Comparison of ENCODE assay signal across 5 cellular contexts in the genomic region with DNA sequence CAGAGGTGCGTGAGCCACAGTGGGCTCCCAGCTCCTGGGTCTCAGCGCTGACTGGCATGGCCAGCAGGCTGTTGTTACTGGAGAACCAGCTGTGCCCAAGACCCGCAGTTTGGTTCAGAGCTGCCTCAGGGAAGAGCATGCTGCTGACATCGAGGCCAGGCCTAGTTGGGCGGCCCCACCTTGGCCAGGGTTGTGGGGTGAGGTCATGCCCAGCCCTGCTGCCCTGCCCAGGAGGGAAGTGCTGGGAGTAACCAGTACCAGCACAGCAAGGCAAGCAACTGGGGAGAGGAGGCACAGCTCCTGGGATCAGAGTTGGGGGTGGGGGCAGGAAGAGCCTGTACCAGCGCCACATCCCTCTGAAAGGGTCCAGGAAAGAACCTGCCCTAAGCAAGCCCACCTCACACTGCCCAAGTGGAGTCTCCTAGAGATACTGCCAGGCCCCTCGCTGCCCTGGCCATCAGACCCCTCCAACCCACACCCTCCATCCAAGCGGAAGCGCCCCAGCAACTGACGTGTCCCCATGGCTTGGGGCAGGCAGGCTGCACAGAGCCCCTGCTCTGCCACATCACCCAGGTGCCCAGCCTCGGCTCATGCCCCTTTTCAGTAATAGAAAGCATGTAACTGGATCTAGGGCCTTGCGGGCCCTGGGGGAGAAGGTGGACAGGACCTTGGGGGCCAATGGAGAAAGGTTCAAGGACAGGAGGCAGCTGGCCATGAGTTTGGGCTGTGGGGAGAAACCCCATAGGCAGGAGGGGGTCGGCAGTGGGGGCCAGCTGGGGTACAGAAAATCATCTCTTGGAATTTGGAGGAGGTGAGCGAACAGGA. TPM values are rescaled to one million over a fixed set of nuclear protein-coding genes. Genes with fewer than 3 reads are reported as not detected.
DNase-seq lines count a peak whose midpoint lies in the region; TF ChIP-seq lines count a peak whose summit lies in the region.

No MANE protein-coding gene starts in this region.

- peak in 1 of 4 donors; percentile 3 for TF ChIP-seq POLR2A in stomach (IDR thresholded peaks at IDR 0.05)

- H3K4me1 ChIP-seq in SJCRH30: no peaks in the 10 kb centered on the region; the same call in 1 of the 2 replicates
- peaks cover 37 to 53% (median 47%) of the 10 kb centered on the region in 4 donors for H3K4me1 ChIP-seq in stomach

- H3K9me3 ChIP-seq in SJCRH30 (replicated peaks) (no peaks in the 10 kb centered on the region), stomach (no peaks in the 10 kb centered on the region)

- no peak for DNase-seq in SJCRH30
- DNase-seq in fibroblast of villous mesenchyme (ENCODE audit: low read depth): no peak
- DNase-seq in stomach: peak; percentile 61
- DNase-seq in MV-4-11 (lab: John Stamatoyannopoulos, UW): no peak
- DNase-seq in amniotic stem cell (lab: John Stamatoyannopoulos, UW): no peak

- no peaks in the 10 kb centered on the region for H3K36me3 ChIP-seq in SJCRH30
- H3K36me3 ChIP-seq in stomach: no peaks in the 10 kb centered on the region

- H3K27ac ChIP-seq in SJCRH30 (no peak overlapping the region), stomach (peak overlapping the region; percentile 81 to 92 (median 88))

- intact Hi-C loops in stomach (cut with DNase I; ENCODE audit: low total_unique reads): no loop called here

- TF ChIP-seq CTCF in fibroblast of villous mesenchyme (IDR thresholded peaks at IDR 0.05; ENCODE audit: insufficient read depth, low read depth, low read length): no peak
- no peak for TF ChIP-seq CTCF in stomach (IDR thresholded peaks at IDR 0.05)

- H3K4me3 ChIP-seq in SJCRH30: peak overlapping the region; percentile 81
- H3K4me3 ChIP-seq in fibroblast of villous mesenchyme (ENCODE audit: low read depth, low read length): peak overlapping the region; percentile 90
- H3K4me3 ChIP-seq in stomach: peak overlapping the region; percentile 64 to 84 (median 77)

- TF ChIP-seq EP300 in stomach (IDR thresholded peaks at IDR 0.05): no peak

- H3K27me3 ChIP-seq in SJCRH30 (peaks cover 11% of the 10 kb centered on the region), stomach (no peaks in the 10 kb centered on the region)

- 39 to 58% (median 43%) methylated on average over 13 to 14 of the region's 14 CpGs for WGBS in stomach, 5 donors

RNA-seq across cellular contexts. Expression of a gene that starts 1.0 kb away (rescaled TPM):
- 10.4 and 13.0 TPM in 2 replicates for total RNA-seq in SJCRH30 (2014; rRNA removed; shearing (Covaris generic))
- total RNA-seq in fibroblast of villous mesenchyme (34.5 and 40.2 TPM in 2 replicates), stomach (10 to 100 TPM; 11.2 to 51.0 (median 23.9) TPM)
- polyA plus RNA-seq in stomach: 10 to 100 TPM; 21.5 to 55.9 (median 44.6) TPM

RNA-seq across cellular contexts. Expression of a gene that starts 22.8 kb away (rescaled TPM):
- total RNA-seq in SJCRH30 (2014; rRNA removed; shearing (Covaris generic)): 151 and 156 TPM in 2 replicates
- 118 and 128 TPM in 2 replicates for total RNA-seq in fibroblast of villous mesenchyme
- total RNA-seq in stomach: 100 to 1,000 TPM in 2 of 5 donors, 10 to 100 TPM in 3; 60.0 to 162 (median 84.4) TPM
- polyA plus RNA-seq in stomach: 10 to 100 TPM; 31.8 to 56.1 (median 48.9) TPM

RNA-seq across cellular contexts. Expression of a gene that starts 38.0 kb away (rescaled TPM):
- 54.9 and 58.6 TPM in 2 replicates for total RNA-seq in SJCRH30 (2014; rRNA removed; shearing (Covaris generic))
- total RNA-seq in fibroblast of villous mesenchyme (31.2 and 44.5 TPM in 2 replicates), stomach (100 to 1,000 TPM in 1 of 5 donors, 10 to 100 TPM in 4; 40.6 to 108 (median 58.9) TPM)
- 10 to 100 TPM; 56.4 to 79.3 (median 74.5) TPM for polyA plus RNA-seq in stomach

RNA-seq across cellular contexts. Expression of a gene that starts 38.1 kb away (rescaled TPM):
- 84.8 and 90.5 TPM in 2 replicates for total RNA-seq in SJCRH30 (2014; rRNA removed; shearing (Covaris generic))
- 58.6 and 62.6 TPM in 2 replicates for total RNA-seq in fibroblast of villous mesenchyme
- total RNA-seq in stomach: 100 to 1,000 TPM in 1 of 5 donors, 10 to 100 TPM in 4; 14.0 to 146 (median 37.7) TPM
- polyA plus RNA-seq in stomach: 10 to 100 TPM; 18.6 to 35.9 (median 29.6) TPM

RNA-seq across cellular contexts. Expression of a gene that starts 51.1 kb away (rescaled TPM):
- total RNA-seq in SJCRH30 (2014; rRNA removed; shearing (Covaris generic)): 9.7 and 11.1 TPM in 2 replicates
- total RNA-seq in fibroblast of villous mesenchyme (11.6 and 15.1 TPM in 2 replicates), stomach (10 to 100 TPM in 2 of 5 donors, 1 to 10 TPM in 2, not detected in 1; 1.7 to 14.5 (median 6.9) TPM)
- polyA plus RNA-seq in stomach: 1 to 10 TPM; 2.3 to 6.5 (median 4.1) TPM
